ENCODE assay signal across 1 cellular context in genomic region chr11:8070417-8071101, GRCh38.
TF ChIP-seq lines count a peak whose summit lies in the region.

No MANE protein-coding gene starts in this region.

TF ChIP-seq in K562, 482 proteins besides CTCF, POLR2A, EP300 and RAD21 (continued from another document):
- TF ChIP-seq HMGXB4 (CRISPR knock-in tag; IDR thresholded peaks at IDR 0.05) (no peak), CEBPB (tag; IDR thresholded peaks at IDR 0.05) (no peak), NCOA4 (IDR thresholded peaks at IDR 0.05; ENCODE audit: partially characterized antibody) (no peak), CREBBP (IDR thresholded peaks at IDR 0.05; ENCODE audit: low read depth, low read length) (no peak), HDGF (IDR thresholded peaks at IDR 0.05) (no peak), CGGBP1 (CRISPR knock-in tag; IDR thresholded peaks at IDR 0.05) (no peak), PREB (CRISPR knock-in tag; IDR thresholded peaks at IDR 0.05) (no peak), PBX2 (CRISPR knock-in tag; IDR thresholded peaks at IDR 0.05; ENCODE audit: low read depth) (no peak), PBX2 (tag; conservative IDR thresholded peaks at IDR 0.05; ENCODE audit: low read depth) (no peak)
